8 cellular contexts compared by ENCODE assay signal in genomic region chr11:128908391-128909246, GRCh38. TPM values are rescaled to one million over a fixed set of nuclear protein-coding genes. Genes with fewer than 3 reads are reported as not detected.
A peak's percentile ranks its signal among the peaks of the same experiment; 100 is the strongest.
DNase-seq lines count a peak whose midpoint lies in the region; ATAC-seq and TF ChIP-seq lines count a peak whose summit lies in the region.

No MANE protein-coding gene starts in this region.

- POLR2A ChIA-PET in HEK293T (lab: Yijun Ruan, JAX) = no interaction called here

- H3K27ac ChIP-seq in lung (ENCODE audit: low read depth in 1 of 2, low read length in 1 of 2) = peak overlapping the region in 1 of 2 donors; percentile 41

- H3K36me3 ChIP-seq in lung (ENCODE audit: control insufficient read depth in 2 of 2, insufficient read depth in 2 of 2, low read length in 2 of 2) = no peaks in the 10 kb centered on the region

- H3K27me3 ChIP-seq in lung (ENCODE audit: control insufficient read depth, insufficient read depth) = no peaks in the 10 kb centered on the region

- H3K4me3 ChIP-seq in choroid plexus epithelial cell (ENCODE audit: low read depth, low read length) (no peak overlapping the region), lung (no peak overlapping the region)

- ATAC-seq in lung (ENCODE audit: insufficient read depth, low FRiP score) (peak; percentile 38), GM21390 (IDR thresholded peaks at IDR 0.05; ENCODE audit: unreplicated experiment) (no peak), HG03108 (IDR thresholded peaks at IDR 0.05; ENCODE audit: unreplicated experiment) (no peak), GM18858 (IDR thresholded peaks at IDR 0.05; ENCODE audit: unreplicated experiment) (no peak)

- TF ChIP-seq CTCF in choroid plexus epithelial cell (conservative IDR thresholded peaks at IDR 0.05; ENCODE audit: low read depth, low read length) (no peak), lung (IDR thresholded peaks at IDR 0.05; ENCODE audit: control extremely low read depth, extremely low read depth) (no peak)

- H3K4me1 ChIP-seq in lung (ENCODE audit: control insufficient read depth in 2 of 2, insufficient read depth in 2 of 2, low read length in 2 of 2) = peaks cover 5 to 9% of the 10 kb centered on the region in 2 donors

- H3K9me3 ChIP-seq in lung (ENCODE audit: control insufficient read depth in 2 of 2, insufficient read depth in 1 of 2, low read length in 1 of 2) = peaks cover 0 to 3% of the 10 kb centered on the region in 2 donors

- WGBS in lung, 2 donors = 15 to 27% methylated on average over 12 of the region's 12 CpGs

- CTCF ChIA-PET in HEK293T (lab: Yijun Ruan, JAX) = no interaction called here

- DNase-seq in stimulated activated CD4-positive, alpha-beta T cell treated with anti-CD3 and anti-CD28 coated beads, Interleukin-15, amount 100 ng/mL, for 24 hours = peak; percentile 18
- no peak for DNase-seq in stimulated activated CD4-positive, alpha-beta T cell treated with anti-CD3 and anti-CD28 coated beads, Interleukin-12 subunit alpha, Interleukin-12 subunit beta, amount 100 ng/mL, for 4 hours
- DNase-seq in choroid plexus epithelial cell (ENCODE audit: low read depth) (peak; percentile 42), lung (ENCODE audit: low spot score) (peak; percentile 57), HEK293T (ENCODE audit: extremely low spot score) (no peak)

TF ChIP-seq in HEK293T, 16 proteins besides CTCF, POLR2A, EP300 and RAD21:
- TF ChIP-seq L3MBTL2 (conservative IDR thresholded peaks at IDR 0.05) (no peak), TARDBP (IDR thresholded peaks at IDR 0.05) (no peak), ARNT (IDR thresholded peaks at IDR 0.05) (no peak), CTBP1 (IDR thresholded peaks at IDR 0.05; ENCODE audit: borderline replicate concordance) (no peak), FOXM1 (IDR thresholded peaks at IDR 0.05; ENCODE audit: borderline replicate concordance) (no peak), BHLHE40 (IDR thresholded peaks at IDR 0.05; ENCODE audit: borderline replicate concordance) (no peak), FOXK2 (IDR thresholded peaks at IDR 0.05) (no peak), SP1 (IDR thresholded peaks at IDR 0.05) (no peak), FOXA1 (IDR thresholded peaks at IDR 0.05) (no peak), NFRKB (IDR thresholded peaks at IDR 0.05) (no peak), SUZ12 (IDR thresholded peaks at IDR 0.05) (no peak), PKNOX1 (IDR thresholded peaks at IDR 0.05) (no peak), ZNF384 (IDR thresholded peaks at IDR 0.05) (no peak), HDGF (IDR thresholded peaks at IDR 0.05; ENCODE audit: borderline replicate concordance) (no peak), LEF1 (IDR thresholded peaks at IDR 0.05; ENCODE audit: borderline replicate concordance) (no peak), ELF4 (IDR thresholded peaks at IDR 0.05) (no peak)

RNA-seq across cellular contexts. Expression of gene KCNJ5, which starts 17.5 kb away (rescaled TPM):
- total RNA-seq in lung = 1 to 10 TPM; 3.3 to 5.0 TPM
- polyA plus RNA-seq in lung = 1 to 10 TPM; 2.0 to 2.2 TPM

RNA-seq across cellular contexts. Expression of gene TP53AIP1, which starts 34.1 kb away (rescaled TPM):
- 1 to 10 TPM in 1 of 2 donors, under 1 TPM in 1; 0.61 to 1.8 TPM for total RNA-seq in lung
- polyA plus RNA-seq in lung = 1 to 10 TPM in 1 of 2 donors, under 1 TPM in 1; 0.16 to 1.4 TPM

RNA-seq across cellular contexts. Expression of gene KCNJ1, which starts 41.5 kb away (rescaled TPM):
- under 1 TPM; 0.12 to 0.31 TPM for total RNA-seq in lung
- polyA plus RNA-seq in lung = under 1 TPM; 0.01 to 0.16 TPM

Comparison
In these comparisons a context has a peak if more than half of its experiments do, and no peak if none do; other contexts are left out.
1. DNase-seq: peak in stimulated activated CD4-positive, alpha-beta T cell treated with anti-CD3 and anti-CD28 coated beads, Interleukin-15, amount 100 ng/mL, for 24 hours (single experiment), choroid plexus epithelial cell (single experiment) and lung (single experiment); none in stimulated activated CD4-positive, alpha-beta T cell treated with anti-CD3 and anti-CD28 coated beads, Interleukin-12 subunit alpha, Interleukin-12 subunit beta, amount 100 ng/mL, for 4 hours (single experiment) and HEK293T (single experiment).